ENCODE assay signal across 10 cellular contexts in the genomic region with DNA sequence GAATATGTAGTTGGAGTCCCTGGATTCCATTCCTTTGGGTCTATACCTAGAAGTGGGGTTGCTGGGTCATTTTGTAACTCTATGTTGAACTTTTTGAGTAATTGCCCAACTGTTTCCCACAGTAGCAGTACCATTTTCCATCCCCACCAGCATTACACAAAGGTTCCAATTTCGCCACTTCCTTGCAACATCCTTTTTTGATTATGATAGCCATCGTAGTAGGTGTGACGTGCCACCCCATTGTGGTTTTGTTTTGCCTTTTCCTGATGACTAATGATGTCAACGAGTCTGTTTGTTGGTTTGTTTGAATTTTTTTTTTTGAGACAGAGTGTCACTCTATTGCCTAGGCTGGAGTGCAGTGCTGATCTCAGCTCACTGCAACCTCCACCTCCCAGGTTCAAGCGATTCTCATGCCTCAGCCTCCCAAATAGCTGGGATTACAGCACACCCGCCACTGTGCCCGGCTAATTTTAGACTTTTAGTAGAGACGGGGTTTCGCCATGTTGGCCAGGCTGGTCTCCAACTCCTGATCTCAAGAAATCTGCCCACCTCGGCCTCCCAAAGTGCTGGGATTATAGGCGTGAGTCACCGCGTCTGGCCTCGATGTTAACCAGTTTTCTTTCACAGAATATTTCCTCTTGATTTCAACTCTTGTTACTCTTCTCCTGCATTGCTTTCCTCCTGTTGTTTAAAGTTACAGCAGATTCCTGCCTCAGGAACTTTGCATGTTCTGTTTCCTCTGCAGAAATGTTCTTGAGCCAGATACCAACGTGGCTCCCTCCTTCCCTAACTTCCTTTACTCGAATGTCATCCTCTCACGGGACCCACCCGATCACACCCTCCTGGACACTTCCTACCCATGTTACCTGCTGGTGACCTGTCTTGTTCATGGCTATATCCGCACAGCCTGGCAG. TPM values are rescaled to one million over a fixed set of nuclear protein-coding genes. Genes with fewer than 3 reads are reported as not detected.
DNase-seq lines count a peak whose midpoint lies in the region; ATAC-seq and TF ChIP-seq lines count a peak whose summit lies in the region.
"Had no signal": no experiment of that assay in that cellular context is flagged by ENCODE, and none has a peak within 500 bp of the region (broad histone marks: within the 10 kb centered on the region; RNA-seq: fewer than 3 reads in every experiment).

No MANE protein-coding gene starts in this region.

- TF ChIP-seq CTCF in fibroblast of mammary gland (conservative IDR thresholded peaks at IDR 0.05; ENCODE audit: control insufficient read depth, insufficient read depth, low read depth, low read length): no peak
- TF ChIP-seq CTCF in upper lobe of left lung (IDR thresholded peaks at IDR 0.05): no peak
- no peak for TF ChIP-seq CTCF in chondrocyte (IDR thresholded peaks at IDR 0.05)

- no peaks in the 10 kb centered on the region for H3K9me3 Mint-ChIP-seq in chondrocyte (ENCODE audit: low read depth)
- H3K9me3 Mint-ChIP-seq: activated B cell treated with CpG ODN at 0.5 μM for 24 hours had no signal

- H3K27ac ChIP-seq in upper lobe of left lung: peak overlapping the region; percentile 74 to 85 (median 80)

- peaks cover 24 to 35% (median 30%) of the 10 kb centered on the region in 4 donors for H3K4me1 ChIP-seq in upper lobe of left lung

- intact Hi-C loops in Right ventricle myocardium inferior (cut with DNase I) (no loop called here), cardiac septum (cut with DNase I) (no loop called here), left ventricle myocardium superior (cut with micrococcal nuclease) (no loop called here)

- TF ChIP-seq EP300 in upper lobe of left lung (IDR thresholded peaks at IDR 0.05): peak; percentile 60 to 88 (median 66)

- no peaks in the 10 kb centered on the region for H3K36me3 ChIP-seq in upper lobe of left lung

- H3K36me3 Mint-ChIP-seq in chondrocyte (ENCODE audit: low read depth): no peaks in the 10 kb centered on the region

- no peak overlapping the region for H3K4me3 Mint-ChIP-seq in chondrocyte (ENCODE audit: unreplicated experiment)
- H3K4me3 Mint-ChIP-seq: activated B cell treated with CpG ODN at 0.5 μM for 24 hours had no signal

- WGBS in upper lobe of left lung, 2 donors: 64 to 66% methylated on average over 19 of the region's 19 CpGs

- H3K4me3 ChIP-seq in fibroblast of mammary gland (ENCODE audit: control insufficient read depth, low read depth, low read length): no peak overlapping the region
- no peak overlapping the region for H3K4me3 ChIP-seq in upper lobe of left lung

- TF ChIP-seq POLR2A in upper lobe of left lung (IDR thresholded peaks at IDR 0.05): no peak

- ATAC-seq in Right ventricle myocardium inferior (no peak), upper lobe of left lung (ENCODE audit: low FRiP score in 2 of 2) (no peak), left ventricle myocardium superior (no peak)

- peaks cover 3% of the 10 kb centered on the region for H3K27me3 Mint-ChIP-seq in chondrocyte (ENCODE audit: low read depth)

- no peak overlapping the region for H3K27ac Mint-ChIP-seq in chondrocyte (ENCODE audit: unreplicated experiment)
- H3K27ac Mint-ChIP-seq: activated B cell treated with CpG ODN at 0.5 μM for 24 hours had no signal

- no peaks in the 10 kb centered on the region for H3K9me3 ChIP-seq in upper lobe of left lung

- H3K4me1 Mint-ChIP-seq in chondrocyte (ENCODE audit: low read depth): peaks cover 14% of the 10 kb centered on the region

- no peaks in the 10 kb centered on the region for H3K27me3 ChIP-seq in upper lobe of left lung

- DNase-seq in Right ventricle myocardium inferior (ENCODE audit: missing footprints) (peak; percentile 20), cardiac septum (ENCODE audit: low spot score) (no peak), fibroblast of mammary gland (ENCODE audit: low read depth) (peak; percentile 59), upper lobe of left lung (peak in 1 of 2 donors; percentile 64), chondrocyte (ENCODE audit: low spot score) (no peak), left ventricle myocardium superior (no peak)
- peak; percentile 59 to 69 for DNase-seq in activated CD4-positive, alpha-beta T cell treated with anti-CD3 and anti-CD28 coated beads, Interleukin-2, amount 50 U/mL, for 48 hours
- DNase-seq in activated effector memory CD4-positive, alpha-beta T cell treated with Interleukin-2 at 50 U/mL for 16 hours: no peak
- DNase-seq: activated B cell treated with CpG ODN at 0.5 μM for 24 hours, NCI-H2029 had no signal

RNA-seq across cellular contexts. Expression of a gene that starts 3.6 kb away (rescaled TPM):
- total RNA-seq in Right ventricle myocardium inferior: 1.2 TPM
- 1.9 TPM for total RNA-seq in cardiac septum
- 1 to 10 TPM; 2.3 to 9.1 (median 5.4) TPM for total RNA-seq in upper lobe of left lung
- 1.7 to 2.6 TPM (median 2.3 TPM) in 3 replicates for total RNA-seq in chondrocyte
- 0.84 TPM for total RNA-seq in left ventricle myocardium superior

RNA-seq across cellular contexts. Expression of a gene that starts 23.5 kb away (rescaled TPM):
- total RNA-seq in Right ventricle myocardium inferior: 89.6 TPM
- 76.7 TPM for total RNA-seq in cardiac septum
- total RNA-seq in upper lobe of left lung: 100 to 1,000 TPM in 1 of 6 donors, 10 to 100 TPM in 5; 31.1 to 116 (median 57.8) TPM
- total RNA-seq in chondrocyte: 72.8 to 78.9 TPM (median 78.1 TPM) in 3 replicates
- 101 TPM for total RNA-seq in left ventricle myocardium superior

RNA-seq across cellular contexts. Expression of a gene that starts 30.0 kb away (rescaled TPM):
- total RNA-seq in Right ventricle myocardium inferior (19.5 TPM), cardiac septum (16.0 TPM), upper lobe of left lung (100 to 1,000 TPM in 2 of 6 donors, 10 to 100 TPM in 4; 12.9 to 118 (median 69.7) TPM), chondrocyte (25.9 to 27.9 TPM (median 27.8 TPM) in 3 replicates), left ventricle myocardium superior (18.5 TPM)

RNA-seq across cellular contexts. Expression of a gene that starts 43.1 kb away (rescaled TPM):
- total RNA-seq in Right ventricle myocardium inferior: 50.6 TPM
- 41.9 TPM for total RNA-seq in cardiac septum
- 100 to 1,000 TPM; 125 to 412 (median 328) TPM for total RNA-seq in upper lobe of left lung
- 78.1 to 97.9 TPM (median 87.9 TPM) in 3 replicates for total RNA-seq in chondrocyte
- 55.6 TPM for total RNA-seq in left ventricle myocardium superior

Comparison
In these comparisons a context has a peak if more than half of its experiments do, and no peak if none do; other contexts are left out.
1. DNase-seq: peak in Right ventricle myocardium inferior (single experiment), activated CD4-positive, alpha-beta T cell treated with anti-CD3 and anti-CD28 coated beads, Interleukin-2, amount 50 U/mL, for 48 hours (2 of 2) and fibroblast of mammary gland (single experiment); none in cardiac septum (single experiment), activated effector memory CD4-positive, alpha-beta T cell treated with Interleukin-2 at 50 U/mL for 16 hours (single experiment), chondrocyte (single experiment) and left ventricle myocardium superior (single experiment).